In the genomic region with DNA sequence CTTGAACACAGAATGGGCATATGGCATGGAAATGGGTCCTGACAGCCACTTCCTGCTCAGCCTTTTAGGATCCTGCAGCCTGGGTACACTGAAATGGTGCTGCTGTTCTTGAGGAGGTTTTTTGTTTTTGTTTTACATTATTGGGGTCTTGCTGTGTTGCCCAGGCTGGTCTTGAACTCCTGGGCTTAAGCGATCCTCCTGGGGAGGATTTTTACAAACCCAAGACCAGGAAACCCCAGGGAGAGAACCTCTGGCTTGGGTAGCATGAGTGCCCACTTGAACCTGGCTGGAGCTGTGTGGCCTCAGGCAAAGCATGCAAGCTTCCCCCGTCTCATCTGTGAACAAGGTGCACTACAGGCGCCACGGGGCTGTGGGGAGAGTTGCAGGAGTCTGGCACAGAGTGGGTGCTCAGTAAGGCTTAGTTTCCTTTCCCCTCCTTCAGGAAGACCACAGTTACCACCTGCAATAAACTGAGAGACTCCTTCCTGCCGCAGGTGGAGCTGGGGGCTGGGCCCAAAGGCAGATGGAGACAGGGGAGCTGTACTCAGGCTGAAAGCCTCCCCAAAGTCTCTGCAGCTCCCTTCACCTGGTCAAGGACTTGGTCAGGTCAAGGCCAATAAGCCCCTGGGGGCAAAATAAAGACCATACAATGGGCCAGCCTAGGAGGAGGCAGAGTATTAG, we compare ENCODE assay signal across 1 cellular context.
TF ChIP-seq lines count a peak whose summit lies in the region.

No MANE protein-coding gene starts in this region.

TF ChIP-seq in HepG2, 621 proteins besides CTCF, POLR2A, EP300 and RAD21:
- no peak for TF ChIP-seq ZNF549 (CRISPR knock-in tag; IDR thresholded peaks at IDR 0.05)
- TF ChIP-seq ZNF788 (CRISPR knock-in tag; IDR thresholded peaks at IDR 0.05; ENCODE audit: borderline replicate concordance): no peak
- no peak for TF ChIP-seq FOXJ3 (CRISPR knock-in tag; IDR thresholded peaks at IDR 0.05; ENCODE audit: borderline replicate concordance)
- no peak for TF ChIP-seq PPARG (CRISPR knock-in tag; conservative IDR thresholded peaks at IDR 0.05)
- TF ChIP-seq ZNF224 (CRISPR knock-in tag; IDR thresholded peaks at IDR 0.05): no peak
- TF ChIP-seq ZNF121 (CRISPR knock-in tag; IDR thresholded peaks at IDR 0.05): peak; percentile 90
- no peak for TF ChIP-seq ZNF598 (CRISPR knock-in tag; IDR thresholded peaks at IDR 0.05; ENCODE audit: borderline replicate concordance)
- TF ChIP-seq, protein P1, sequence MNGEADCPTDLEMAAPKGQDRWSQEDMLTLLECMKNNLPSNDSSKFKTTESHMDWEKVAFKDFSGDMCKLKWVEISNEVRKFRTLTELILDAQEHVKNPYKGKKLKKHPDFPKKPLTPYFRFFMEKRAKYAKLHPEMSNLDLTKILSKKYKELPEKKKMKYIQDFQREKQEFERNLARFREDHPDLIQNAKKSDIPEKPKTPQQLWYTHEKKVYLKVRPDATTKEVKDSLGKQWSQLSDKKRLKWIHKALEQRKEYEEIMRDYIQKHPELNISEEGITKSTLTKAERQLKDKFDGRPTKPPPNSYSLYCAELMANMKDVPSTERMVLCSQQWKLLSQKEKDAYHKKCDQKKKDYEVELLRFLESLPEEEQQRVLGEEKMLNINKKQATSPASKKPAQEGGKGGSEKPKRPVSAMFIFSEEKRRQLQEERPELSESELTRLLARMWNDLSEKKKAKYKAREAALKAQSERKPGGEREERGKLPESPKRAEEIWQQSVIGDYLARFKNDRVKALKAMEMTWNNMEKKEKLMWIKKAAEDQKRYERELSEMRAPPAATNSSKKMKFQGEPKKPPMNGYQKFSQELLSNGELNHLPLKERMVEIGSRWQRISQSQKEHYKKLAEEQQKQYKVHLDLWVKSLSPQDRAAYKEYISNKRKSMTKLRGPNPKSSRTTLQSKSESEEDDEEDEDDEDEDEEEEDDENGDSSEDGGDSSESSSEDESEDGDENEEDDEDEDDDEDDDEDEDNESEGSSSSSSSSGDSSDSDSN (CRISPR knock-in tag; IDR thresholded peaks at IDR 0.05): 0 out of 2 replicates have a peak, but pooled peaks have one; percentile 30
- TF ChIP-seq MEIS2 (CRISPR knock-in tag; IDR thresholded peaks at IDR 0.05): 0 out of 2 replicates have a peak, but pooled peaks have one; percentile 29
- TF ChIP-seq ZSCAN21 (CRISPR knock-in tag; IDR thresholded peaks at IDR 0.05; ENCODE audit: borderline replicate concordance): no peak
- no peak for TF ChIP-seq ZNF746 (CRISPR knock-in tag; IDR thresholded peaks at IDR 0.05)
- no peak for TF ChIP-seq ZKSCAN8 (CRISPR knock-in tag; IDR thresholded peaks at IDR 0.05; ENCODE audit: borderline replicate concordance)
- peak; percentile 73 for TF ChIP-seq BORCS8-MEF2B (CRISPR knock-in tag; IDR thresholded peaks at IDR 0.05)
- TF ChIP-seq, protein P2, sequence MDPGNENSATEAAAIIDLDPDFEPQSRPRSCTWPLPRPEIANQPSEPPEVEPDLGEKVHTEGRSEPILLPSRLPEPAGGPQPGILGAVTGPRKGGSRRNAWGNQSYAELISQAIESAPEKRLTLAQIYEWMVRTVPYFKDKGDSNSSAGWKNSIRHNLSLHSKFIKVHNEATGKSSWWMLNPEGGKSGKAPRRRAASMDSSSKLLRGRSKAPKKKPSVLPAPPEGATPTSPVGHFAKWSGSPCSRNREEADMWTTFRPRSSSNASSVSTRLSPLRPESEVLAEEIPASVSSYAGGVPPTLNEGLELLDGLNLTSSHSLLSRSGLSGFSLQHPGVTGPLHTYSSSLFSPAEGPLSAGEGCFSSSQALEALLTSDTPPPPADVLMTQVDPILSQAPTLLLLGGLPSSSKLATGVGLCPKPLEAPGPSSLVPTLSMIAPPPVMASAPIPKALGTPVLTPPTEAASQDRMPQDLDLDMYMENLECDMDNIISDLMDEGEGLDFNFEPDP (CRISPR knock-in tag; conservative IDR thresholded peaks at IDR 0.05): 0 out of 2 replicates have a peak, but pooled peaks have one; percentile 54
- no peak for TF ChIP-seq ZNF557 (CRISPR knock-in tag; IDR thresholded peaks at IDR 0.05)
- TF ChIP-seq TAF15 (IDR thresholded peaks at IDR 0.05; ENCODE audit: low read depth, low read length, poor library complexity, severe bottlenecking): no peak
- TF ChIP-seq GABPA (IDR thresholded peaks at IDR 0.05; ENCODE audit: low read depth, low read length): peak; percentile 15; the same call in 1 of the 2 replicates
- TF ChIP-seq GABPA (CRISPR knock-in tag; IDR thresholded peaks at IDR 0.05; ENCODE audit: low read depth): no peak
- no peak for TF ChIP-seq MIER3 (CRISPR knock-in tag; IDR thresholded peaks at IDR 0.05; ENCODE audit: borderline replicate concordance)
- TF ChIP-seq, protein P3, sequence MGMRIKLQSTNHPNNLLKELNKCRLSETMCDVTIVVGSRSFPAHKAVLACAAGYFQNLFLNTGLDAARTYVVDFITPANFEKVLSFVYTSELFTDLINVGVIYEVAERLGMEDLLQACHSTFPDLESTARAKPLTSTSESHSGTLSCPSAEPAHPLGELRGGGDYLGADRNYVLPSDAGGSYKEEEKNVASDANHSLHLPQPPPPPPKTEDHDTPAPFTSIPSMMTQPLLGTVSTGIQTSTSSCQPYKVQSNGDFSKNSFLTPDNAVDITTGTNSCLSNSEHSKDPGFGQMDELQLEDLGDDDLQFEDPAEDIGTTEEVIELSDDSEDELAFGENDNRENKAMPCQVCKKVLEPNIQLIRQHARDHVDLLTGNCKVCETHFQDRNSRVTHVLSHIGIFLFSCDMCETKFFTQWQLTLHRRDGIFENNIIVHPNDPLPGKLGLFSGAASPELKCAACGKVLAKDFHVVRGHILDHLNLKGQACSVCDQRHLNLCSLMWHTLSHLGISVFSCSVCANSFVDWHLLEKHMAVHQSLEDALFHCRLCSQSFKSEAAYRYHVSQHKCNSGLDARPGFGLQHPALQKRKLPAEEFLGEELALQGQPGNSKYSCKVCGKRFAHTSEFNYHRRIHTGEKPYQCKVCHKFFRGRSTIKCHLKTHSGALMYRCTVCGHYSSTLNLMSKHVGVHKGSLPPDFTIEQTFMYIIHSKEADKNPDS (CRISPR knock-in tag; IDR thresholded peaks at IDR 0.05): 0 out of 2 replicates have a peak, but pooled peaks have one; percentile 55
- TF ChIP-seq, protein P4, sequence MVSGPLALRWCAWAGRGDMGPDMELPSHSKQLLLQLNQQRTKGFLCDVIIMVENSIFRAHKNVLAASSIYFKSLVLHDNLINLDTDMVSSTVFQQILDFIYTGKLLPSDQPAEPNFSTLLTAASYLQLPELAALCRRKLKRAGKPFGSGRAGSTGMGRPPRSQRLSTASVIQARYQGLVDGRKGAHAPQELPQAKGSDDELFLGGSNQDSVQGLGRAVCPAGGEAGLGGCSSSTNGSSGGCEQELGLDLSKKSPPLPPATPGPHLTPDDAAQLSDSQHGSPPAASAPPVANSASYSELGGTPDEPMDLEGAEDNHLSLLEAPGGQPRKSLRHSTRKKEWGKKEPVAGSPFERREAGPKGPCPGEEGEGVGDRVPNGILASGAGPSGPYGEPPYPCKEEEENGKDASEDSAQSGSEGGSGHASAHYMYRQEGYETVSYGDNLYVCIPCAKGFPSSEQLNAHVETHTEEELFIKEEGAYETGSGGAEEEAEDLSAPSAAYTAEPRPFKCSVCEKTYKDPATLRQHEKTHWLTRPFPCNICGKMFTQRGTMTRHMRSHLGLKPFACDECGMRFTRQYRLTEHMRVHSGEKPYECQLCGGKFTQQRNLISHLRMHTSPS (CRISPR knock-in tag; IDR thresholded peaks at IDR 0.05; ENCODE audit: low read depth): no peak
- TF ChIP-seq ZFP62 (CRISPR knock-in tag; IDR thresholded peaks at IDR 0.05): no peak
- TF ChIP-seq HDAC2 (CRISPR knock-in tag; IDR thresholded peaks at IDR 0.05): no peak
